Comparison of ENCODE assay signal across 10 cellular contexts in genomic region chr5:32711693-32712462, GRCh38. TPM values are rescaled to one million over a fixed set of nuclear protein-coding genes. Genes with fewer than 3 reads are reported as not detected.
DNase-seq lines count a peak whose midpoint lies in the region; FAIRE-seq and TF ChIP-seq lines count a peak whose summit lies in the region.
"Had no signal": no experiment of that assay in that cellular context is flagged by ENCODE, and none has a peak within 500 bp of the region (broad histone marks: within the 10 kb centered on the region; RNA-seq: fewer than 3 reads in every experiment).

No MANE protein-coding gene starts in this region.

- H3K4me2 ChIP-seq in astrocyte (ENCODE audit: low read length) = peak overlapping the region; percentile 90
- H3K4me2 ChIP-seq: BLaER1 had no signal

- H2AFZ ChIP-seq in astrocyte (ENCODE audit: low read depth, low read length) = peak overlapping the region; percentile 73

- intact Hi-C loops in kidney (cut with DNase I) = no loop called here

- no peak for TF ChIP-seq EP300 in suprapubic skin (IDR thresholded peaks at IDR 0.05)

- H4K20me1 ChIP-seq in astrocyte (ENCODE audit: insufficient read depth, low read length) = no peaks in the 10 kb centered on the region
- H4K20me1 ChIP-seq: BLaER1 had no signal

- H3K27ac ChIP-seq in astrocyte (ENCODE audit: low read depth, low read length) (no peak overlapping the region), kidney (ENCODE audit: low read depth in 2 of 2, low read length in 2 of 2) (peak overlapping the region; percentile 79 to 87), suprapubic skin (no peak overlapping the region)
- H3K27ac ChIP-seq: BLaER1 had no signal

- H3K27ac Mint-ChIP-seq in astrocyte (ENCODE audit: unreplicated experiment) = no peak overlapping the region

- H3K9me3 ChIP-seq in astrocyte (ENCODE audit: insufficient read depth, low read depth, low read length) (no peaks in the 10 kb centered on the region), kidney (ENCODE audit: control insufficient read depth in 1 of 2, low read length in 2 of 2) (no peaks in the 10 kb centered on the region), suprapubic skin (no peaks in the 10 kb centered on the region)

- H3K4me1 Mint-ChIP-seq in astrocyte (ENCODE audit: low read depth, unreplicated experiment) = peaks cover 6% of the 10 kb centered on the region

- H3K9ac ChIP-seq in astrocyte (ENCODE audit: low read length) (peak overlapping the region; percentile 80), kidney (ENCODE audit: low read length in 2 of 2) (peak overlapping the region; percentile 38 to 84)
- H3K9ac ChIP-seq: BLaER1 had no signal

- H3K27me3 Mint-ChIP-seq in astrocyte (ENCODE audit: low read depth, unreplicated experiment) = peaks cover 61% of the 10 kb centered on the region

- 0% methylated on average over 39 of the region's 75 CpGs for WGBS in suprapubic skin

- peaks cover 11% of the 10 kb centered on the region for H3K9me3 Mint-ChIP-seq in astrocyte (ENCODE audit: unreplicated experiment)

- TF ChIP-seq POLR2A in suprapubic skin (IDR thresholded peaks at IDR 0.05) = no peak

- peaks cover 5% of the 10 kb centered on the region for H3K36me3 Mint-ChIP-seq in astrocyte (ENCODE audit: low read depth, unreplicated experiment)

- peak overlapping the region; percentile 74 for H3K4me3 Mint-ChIP-seq in astrocyte (ENCODE audit: unreplicated experiment)

- H3K79me2 ChIP-seq in astrocyte (ENCODE audit: insufficient read depth, low read length) = peaks cover 9% of the 10 kb centered on the region

- H3K27me3 ChIP-seq in astrocyte (ENCODE audit: insufficient read depth, low read length) = no peaks in the 10 kb centered on the region
- H3K27me3 ChIP-seq in suprapubic skin = peaks cover 32% of the 10 kb centered on the region

- H3K4me1 ChIP-seq in astrocyte (ENCODE audit: insufficient read depth, low read length) = peaks cover 25% of the 10 kb centered on the region
- peaks cover 2 to 4% of the 10 kb centered on the region in 2 donors for H3K4me1 ChIP-seq in kidney (ENCODE audit: control insufficient read depth in 1 of 2, insufficient read depth in 1 of 2, low read depth in 1 of 2, low read length in 2 of 2)
- peaks cover 42% of the 10 kb centered on the region for H3K4me1 ChIP-seq in suprapubic skin
- H3K4me1 ChIP-seq: BLaER1 had no signal

- no peaks in the 10 kb centered on the region for H3K36me3 ChIP-seq in astrocyte (ENCODE audit: insufficient read depth, low read length)
- H3K36me3 ChIP-seq in kidney (ENCODE audit: control insufficient read depth in 1 of 2, insufficient read depth in 2 of 2, low read length in 2 of 2) = no peaks in the 10 kb centered on the region
- H3K36me3 ChIP-seq in suprapubic skin = no peaks in the 10 kb centered on the region
- H3K36me3 ChIP-seq: BLaER1 had no signal

- FAIRE-seq in astrocyte (lab: Jason Lieb, UNC) = no peak
- FAIRE-seq in kidney (lab: Jason Lieb, UNC) = no peak

- H3K4me3 ChIP-seq in astrocyte (ENCODE audit: insufficient read depth, low read depth, low read length) = peak overlapping the region; percentile 71
- peak overlapping the region; percentile 80 to 85 for H3K4me3 ChIP-seq in kidney (ENCODE audit: low read length in 2 of 2)
- H3K4me3 ChIP-seq in suprapubic skin = peak overlapping the region; percentile 65
- H3K4me3 ChIP-seq: BLaER1 had no signal

- TF ChIP-seq CTCF in astrocyte (IDR thresholded peaks at IDR 0.05; ENCODE audit: insufficient read depth, low read depth, low read length) (no peak), kidney (IDR thresholded peaks at IDR 0.05; ENCODE audit: borderline replicate concordance, extremely low read depth, insufficient read depth) (no peak), suprapubic skin (IDR thresholded peaks at IDR 0.05) (no peak), GM10266 (IDR thresholded peaks at IDR 0.05; ENCODE audit: control insufficient read depth, insufficient read depth, low read depth, missing control alignments) (no peak)

- DNase-seq in NCI-H2227 (lab: John Stamatoyannopoulos, UW; ENCODE audit: unreplicated experiment) = peak; percentile 13
- DNase-seq in NCI-H2227 treated with DMSO at 0.1 percent for 48 hours (lab: John Stamatoyannopoulos, UW) = no peak
- peak; percentile 42 for DNase-seq in astrocyte (ENCODE audit: low read depth)
- peak; percentile 79 for DNase-seq in kidney
- no peak for DNase-seq in suprapubic skin (ENCODE audit: low spot score in 2 of 2)
- no peak for DNase-seq in GM10266 (ENCODE audit: extremely low spot score)
- DNase-seq in mucosa of gallbladder (ENCODE audit: low spot score) = no peak
- no peak for DNase-seq in NCI-H510A (lab: John Stamatoyannopoulos, UW)

RNA-seq across cellular contexts. Expression of gene NPR3, which starts 0.8 kb away (rescaled TPM):
- total RNA-seq in astrocyte = 0.50 and 1.1 TPM in 2 replicates
- 12.5 TPM for total RNA-seq in kidney
- polyA plus RNA-seq in kidney (ENCODE audit: insufficient read depth, low read depth, low replicate concordance) = 33.7 TPM
- total RNA-seq in suprapubic skin = 10 to 100 TPM in 1 of 4 donors, 1 to 10 TPM in 3; 6.1 to 10.1 (median 8.1) TPM
- total RNA-seq in mucosa of gallbladder = 6.5 TPM
- total RNA-seq: SK-MEL-5 had no signal

Comparison
In these comparisons a context has a peak if more than half of its experiments do, and no peak if none do; other contexts are left out.
1. DNase-seq: peak in NCI-H2227 (single experiment), astrocyte (single experiment) and kidney (single experiment); none in NCI-H2227 treated with DMSO at 0.1 percent for 48 hours (single experiment), suprapubic skin (0 of 2), GM10266 (single experiment), mucosa of gallbladder (single experiment) and NCI-H510A (single experiment).
2. H3K27ac ChIP-seq: peak in kidney (2 of 2); none in astrocyte (single experiment) and suprapubic skin (single experiment).
3. Peak in every context shown above with its lines, with median percentiles within 50 percentile points of each other: H3K4me3 ChIP-seq.